Comparison of ENCODE assay signal across 27 cellular contexts in the genomic region with DNA sequence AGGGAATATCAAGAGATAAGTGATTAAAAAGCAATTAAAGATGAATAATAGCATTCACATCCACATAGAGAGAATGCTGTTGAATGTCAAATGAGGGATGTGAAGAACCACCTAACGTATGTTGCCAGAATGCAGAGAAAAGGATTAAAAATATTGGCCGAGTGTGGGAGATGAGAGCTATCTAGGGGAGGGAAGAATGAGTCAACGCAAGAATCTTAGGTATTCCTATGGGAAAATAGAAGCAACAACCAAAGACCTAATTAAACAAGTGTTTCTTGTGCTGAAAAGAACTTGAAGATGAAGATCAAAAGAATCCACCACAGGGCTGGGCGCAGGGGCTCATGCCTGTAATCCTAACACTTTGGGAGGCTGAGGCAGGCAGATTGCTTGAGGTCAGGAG. TPM values are rescaled to one million over a fixed set of nuclear protein-coding genes. Genes with fewer than 3 reads are reported as not detected.
DNase-seq lines count a peak whose midpoint lies in the region; ATAC-seq and TF ChIP-seq lines count a peak whose summit lies in the region.
"Had no signal": no experiment of that assay in that cellular context is flagged by ENCODE, and none has a peak within 500 bp of the region (broad histone marks: within the 10 kb centered on the region; RNA-seq: fewer than 3 reads in every experiment).

No MANE protein-coding gene starts in this region.

- no peak overlapping the region for H3K4me3 Mint-ChIP-seq in T-cell
- H3K4me3 Mint-ChIP-seq: activated CD4-positive, alpha-beta memory T cell treated with anti-CD3 and anti-CD28 coated beads, Interleukin-2, amount 10 ng/mL, durations not matched to agents 7 days and 5 days; CD4-positive, alpha-beta T cell; naive thymus-derived CD4-positive, alpha-beta T cell had no signal

- peaks cover 38 to 75% (median 55%) of the 10 kb centered on the region in 3 donors for H3K4me1 Mint-ChIP-seq in T-cell

- DNase-seq in EH (ENCODE audit: low read depth) (peak; percentile 75), T-cell (no peak), fibroblast of pulmonary artery (ENCODE audit: low read depth) (peak; percentile 55), omental fat pad (ENCODE audit: low spot score) (no peak), islet precursor cell (no peak), C1 segment of cervical spinal cord (lab: John Stamatoyannopoulos, UW) (no peak)
- DNase-seq: activated CD4-positive, alpha-beta memory T cell treated with anti-CD3 and anti-CD28 coated beads, Interleukin-2, amount 10 ng/mL, durations not matched to agents 7 days and 5 days; activated gamma-delta T cell; activated T-cell treated with anti-CD3 and anti-CD28 coated beads for 4 hours; CD4-positive, alpha-beta T cell; DMS 273 treated with DMSO at 0.1 percent for 48 hours; GF-D8; naive thymus-derived CD4-positive, alpha-beta T cell; NCI-H1436; NCI-H510A; NK-92 treated with Interleukin-12 subunit alpha and Interleukin-12 subunit beta, amount 100 ng/mL, for 24 hours; occipital lobe; PC-9; retina; Right ventricle myocardium superior; stimulated activated CD4-positive, alpha-beta T cell treated with anti-CD3 and anti-CD28 coated beads, Interleukin-4, amount 100 ng/mL, for 24 hours; stimulated activated naive CD4-positive, alpha-beta T cell had no signal

- no peaks in the 10 kb centered on the region for H3K27me3 Mint-ChIP-seq in T-cell
- H3K27me3 Mint-ChIP-seq: activated CD4-positive, alpha-beta memory T cell treated with anti-CD3 and anti-CD28 coated beads, Interleukin-2, amount 10 ng/mL, durations not matched to agents 7 days and 5 days; CD4-positive, alpha-beta T cell; naive thymus-derived CD4-positive, alpha-beta T cell had no signal

- no peaks in the 10 kb centered on the region for H3K9me3 Mint-ChIP-seq in T-cell
- H3K9me3 Mint-ChIP-seq: CD4-positive, alpha-beta T cell had no signal

- peaks cover 7% of the 10 kb centered on the region for H3K36me3 Mint-ChIP-seq in T-cell

- ATAC-seq in T-cell (replicated peaks in 1 of 4) (no peak), omental fat pad (ENCODE audit: low FRiP score) (peak; percentile 63), GM19328 (IDR thresholded peaks at IDR 0.05; ENCODE audit: unreplicated experiment) (no peak)
- ATAC-seq: naive thymus-derived CD4-positive, alpha-beta T cell had no signal

- H3K27ac Mint-ChIP-seq in T-cell = peak overlapping the region; percentile 8 to 24
- H3K27ac Mint-ChIP-seq: activated CD4-positive, alpha-beta memory T cell treated with anti-CD3 and anti-CD28 coated beads, Interleukin-2, amount 10 ng/mL, durations not matched to agents 7 days and 5 days had no signal

- CTCF ChIA-PET in T-cell (lab: Charles Lee) = interaction anchor here in 1 of 2 donors (0.6 to 2.2 kb wide), 3 partner anchors 52 to 649 kb away, joined by 5 to 10 read pairs (median 6); no protein-coding TSS in a partner anchor

- no peak for TF ChIP-seq CTCF in fibroblast of pulmonary artery (IDR thresholded peaks at IDR 0.05; ENCODE audit: low read length, missing control alignments)
- TF ChIP-seq CTCF in omental fat pad (IDR thresholded peaks at IDR 0.05) = no peak

- H3K4me3 ChIP-seq in fibroblast of pulmonary artery (replicated peaks; ENCODE audit: low read depth, low read length) = no peak overlapping the region
- H3K4me3 ChIP-seq: cardiac muscle cell, lung, PC-9 had no signal

- POLR2A ChIA-PET in T-cell (lab: Charles Lee) = no interaction called here

RNA-seq across cellular contexts. Expression of gene RSPH3, which starts 12.2 kb away (rescaled TPM):
- 1 to 10 TPM; 1.5 to 2.6 (median 2.1) TPM for total RNA-seq in T-cell
- 10 to 100 TPM in 1 of 4 donors, 1 to 10 TPM in 3; 6.4 to 11.7 (median 7.5) TPM for total RNA-seq in omental fat pad

RNA-seq across cellular contexts. Expression of gene TAGAP, which starts 32.6 kb away (rescaled TPM):
- total RNA-seq in T-cell (100 to 1,000 TPM; 110 to 224 (median 128) TPM), omental fat pad (1 to 10 TPM; 3.1 to 5.7 (median 4.8) TPM)
- total RNA-seq: cardiac muscle cell, H1, HT-29, PC-9 had no signal

Comparison
In these comparisons a context has a peak if more than half of its experiments do, and no peak if none do; other contexts are left out.
1. DNase-seq: peak in EH (single experiment) and fibroblast of pulmonary artery (single experiment); none in T-cell (0 of 34), omental fat pad (single experiment), islet precursor cell (single experiment) and C1 segment of cervical spinal cord (0 of 14).
2. RNA of gene TAGAP, which starts 32.6 kb away (total RNA-seq): 110 to 224 TPM in T-cell; 3.1 to 5.7 TPM in omental fat pad; every median in the first group is over 10 times any median in the second.